Comparison of ENCODE assay signal across 8 cellular contexts in the genomic region with DNA sequence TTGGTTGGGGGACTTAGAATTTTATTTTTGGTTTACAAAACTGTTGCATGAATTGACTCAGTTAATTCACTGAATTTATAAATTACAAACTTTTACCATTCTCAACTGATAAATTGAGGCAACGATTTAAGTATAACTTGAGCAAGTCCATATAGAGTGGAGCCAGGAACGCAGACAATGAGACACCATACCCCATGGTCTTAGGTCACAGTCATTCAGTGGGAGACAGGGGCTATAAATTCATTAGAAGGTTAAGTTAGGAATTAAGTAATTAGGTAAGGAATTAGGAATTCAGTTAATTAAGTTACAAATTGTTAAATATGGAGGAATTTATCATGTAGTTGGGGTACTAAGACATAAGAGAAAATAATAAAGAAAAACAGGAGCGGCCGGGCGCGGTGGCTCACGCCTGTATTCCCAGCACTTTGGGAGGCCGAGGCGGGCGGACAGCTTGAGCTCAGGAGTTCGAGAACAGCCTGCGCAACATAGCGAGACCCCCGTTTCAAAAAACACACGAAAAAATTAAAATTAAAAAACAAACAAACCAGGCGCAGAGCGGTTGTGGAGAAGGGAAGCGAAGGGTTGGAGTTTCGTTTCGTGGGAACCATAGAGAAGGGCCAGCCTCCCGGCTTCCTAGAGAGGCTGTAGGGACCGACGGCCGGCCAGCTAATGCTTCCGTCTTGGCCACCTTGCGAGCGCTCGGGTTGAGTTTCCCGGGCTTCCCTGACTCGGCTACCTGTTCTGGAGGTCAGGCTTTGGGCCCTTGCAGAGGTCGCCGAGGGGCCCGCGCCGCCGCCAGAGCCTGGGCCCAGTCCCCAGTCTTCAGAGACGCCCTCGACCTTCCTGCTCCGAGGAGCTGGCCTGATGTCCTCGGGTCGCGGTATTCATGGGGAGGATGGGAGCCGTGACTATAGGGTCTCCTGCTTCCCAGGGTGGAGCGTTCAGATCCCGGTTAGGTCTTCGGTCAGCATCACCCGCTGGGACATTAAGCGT. TPM values are rescaled to one million over a fixed set of nuclear protein-coding genes. Genes with fewer than 3 reads are reported as not detected.
DNase-seq lines count a peak whose midpoint lies in the region; ATAC-seq and TF ChIP-seq lines count a peak whose summit lies in the region.

Gene ZNF619, plus strand, starts transcription at position 645 of the 993 bp plus-strand sequence. CDS start 858 bp downstream, outside the sequence.

- H3K79me2 ChIP-seq in neural cell (replicated peaks; ENCODE audit: insufficient read depth, low read length): no peaks in the 10 kb centered on the region

- TF ChIP-seq POLR2A in Peyer's patch (IDR thresholded peaks at IDR 0.05): peak in 1 of 2 donors; percentile 33

- DNase-seq in DMS153 (lab: John Stamatoyannopoulos, UW) (peak; percentile 5), HT-29 (ENCODE audit: low spot score) (peak; percentile 59), Peyer's patch (peak; percentile 70 to 88 (median 81)), foreskin fibroblast (peak; percentile 73 to 89), thoracic aorta (ENCODE audit: low spot score) (no peak)
- DNase-seq in activated gamma-delta T cell treated with anti-CD3 and anti-CD28 coated beads, Interleukin-2, amount 50 U/mL, for 16 hours (ENCODE audit: low read depth): peak; percentile 19

- H3K36me3 ChIP-seq in Peyer's patch (peaks cover 0 to 18% (median 0%) of the 10 kb centered on the region in 3 donors), neural cell (ENCODE audit: insufficient read depth, low read length) (no peaks in the 10 kb centered on the region), thoracic aorta (peaks cover 3% of the 10 kb centered on the region)

- H2AFZ ChIP-seq in neural cell (ENCODE audit: low read depth, low read length): peak within 1 kb of the TSS; percentile 19

- peaks cover 0 to 7% (median 0%) of the 10 kb centered on the region in 4 donors for H3K4me1 ChIP-seq in Peyer's patch
- peaks cover 6% of the 10 kb centered on the region in 2 donors for H3K4me1 ChIP-seq in thoracic aorta (ENCODE audit: control insufficient read depth in 1 of 2, low read depth in 2 of 2)

- no peaks in the 10 kb centered on the region for H3F3A ChIP-seq in neural cell (ENCODE audit: insufficient read depth, low read length, poor library complexity, severe bottlenecking)

- no peaks in the 10 kb centered on the region for H3K9me3 ChIP-seq in Peyer's patch
- H3K9me3 ChIP-seq in neural cell (ENCODE audit: low read length): no peaks in the 10 kb centered on the region
- H3K9me3 ChIP-seq in thoracic aorta: no peaks in the 10 kb centered on the region

- H4K20me1 ChIP-seq in neural cell (ENCODE audit: insufficient read depth): no peaks in the 10 kb centered on the region

- peak within 1 kb of the TSS; percentile 69 to 90 (median 82) for H3K4me3 ChIP-seq in Peyer's patch
- peak within 1 kb of the TSS; percentile 73 to 86 for H3K4me3 ChIP-seq in foreskin fibroblast (ENCODE audit: low read depth in 1 of 2, low read length in 2 of 2)
- peak within 1 kb of the TSS; percentile 60 for H3K4me3 ChIP-seq in neural cell (ENCODE audit: low read length)
- H3K4me3 ChIP-seq in thoracic aorta: peak within 1 kb of the TSS; percentile 78

- H3K4me2 ChIP-seq in neural cell (ENCODE audit: low read length): no peak within 1 kb of the TSS

- peak; percentile 87 for ATAC-seq in GM19463 (IDR thresholded peaks at IDR 0.05; ENCODE audit: unreplicated experiment)
- ATAC-seq in thoracic aorta (ENCODE audit: insufficient number of reproducible peaks, low FRiP score, low read depth): peak; percentile 70

- peak within 1 kb of the TSS; percentile 65 to 78 (median 75) for H3K27ac ChIP-seq in Peyer's patch
- no peak within 1 kb of the TSS for H3K27ac ChIP-seq in neural cell (ENCODE audit: low read length)
- H3K27ac ChIP-seq in thoracic aorta: peak within 1 kb of the TSS; percentile 39 to 52

- TF ChIP-seq RAD21 in neural cell (conservative IDR thresholded peaks at IDR 0.05): no peak

- H3K27me3 ChIP-seq in Peyer's patch (no peaks in the 10 kb centered on the region), neural cell (ENCODE audit: insufficient read depth, low read depth, low read length) (no peaks in the 10 kb centered on the region), thoracic aorta (replicated peaks; ENCODE audit: insufficient read depth) (no peaks in the 10 kb centered on the region)

- TF ChIP-seq EP300 in neural cell (conservative IDR thresholded peaks at IDR 0.05; ENCODE audit: poor library complexity, severe bottlenecking): no peak

- peak within 1 kb of the TSS; percentile 21 for H3K9ac ChIP-seq in neural cell (ENCODE audit: low read length)

- H3K9me2 ChIP-seq in neural cell (ENCODE audit: insufficient read depth, low read length): no peaks in the 10 kb centered on the region

- no peak for TF ChIP-seq CTCF in Peyer's patch (IDR thresholded peaks at IDR 0.05)
- TF ChIP-seq CTCF in foreskin fibroblast (IDR thresholded peaks at IDR 0.05; ENCODE audit: low read depth, low read length): no peak
- no peak for TF ChIP-seq CTCF in neural cell (IDR thresholded peaks at IDR 0.05; ENCODE audit: poor library complexity, severe bottlenecking)
- TF ChIP-seq CTCF in thoracic aorta (IDR thresholded peaks at IDR 0.05): no peak

TF ChIP-seq in neural cell, 6 proteins besides CTCF, POLR2A, EP300 and RAD21:
- no peak for TF ChIP-seq SMC3 (conservative IDR thresholded peaks at IDR 0.05; ENCODE audit: poor library complexity)
- no peak for TF ChIP-seq POLR2AphosphoS5 (IDR thresholded peaks at IDR 0.05)
- no peak for TF ChIP-seq MXI1 (conservative IDR thresholded peaks at IDR 0.05; ENCODE audit: poor library complexity, severe bottlenecking)
- no peak for TF ChIP-seq REST (IDR thresholded peaks at IDR 0.05; ENCODE audit: borderline replicate concordance)
- TF ChIP-seq EZH2 (IDR thresholded peaks at IDR 0.05; ENCODE audit: borderline replicate concordance, insufficient read depth, low read length, poor library complexity, severe bottlenecking): no peak
- no peak for TF ChIP-seq TAF1 (IDR thresholded peaks at IDR 0.05; ENCODE audit: low read depth)

RNA-seq across cellular contexts. Expression of gene ZNF619, which starts in this region (rescaled TPM):
- total RNA-seq in HT-29 (2014; rRNA removed; shearing (Covaris generic)): 0.81 and 1.4 TPM in 2 replicates
- total RNA-seq in Peyer's patch: 10 to 100 TPM in 3 of 4 donors, 1 to 10 TPM in 1; 5.1 to 14.9 (median 12.8) TPM
- 0.33 and 0.78 TPM in 2 replicates for polyA plus RNA-seq in neural cell
- 1.6 and 2.2 TPM in 2 replicates for polyA minus RNA-seq in neural cell
- total RNA-seq in thoracic aorta: 1 to 10 TPM; 3.8 to 4.0 TPM
